In the genomic region with DNA sequence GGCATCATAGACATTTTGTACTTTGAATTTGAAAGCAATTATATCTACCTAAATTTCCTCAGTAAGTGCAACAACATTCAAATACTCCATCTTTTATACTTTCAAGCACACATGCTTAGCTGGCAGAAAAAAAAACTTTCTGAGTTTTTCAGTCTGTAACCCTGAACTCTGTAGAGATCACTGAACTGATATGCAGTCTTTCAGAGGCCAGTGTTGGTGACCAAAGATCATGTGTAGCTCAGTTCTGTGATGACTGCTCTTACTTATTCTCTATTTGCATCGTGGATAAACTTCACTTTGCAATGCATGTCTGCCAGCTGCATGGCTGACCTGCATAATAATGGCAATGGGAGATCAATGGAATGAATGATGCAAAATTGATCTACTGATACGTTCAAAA, we compare ENCODE assay signal across 27 cellular contexts.
"Had no signal": no experiment of that assay in that cellular context is flagged by ENCODE, and none has a peak within 500 bp of the region (broad histone marks: within the 10 kb centered on the region; RNA-seq: fewer than 3 reads in every experiment).

No MANE protein-coding gene starts in this region.

- FAIRE-seq: urothelium cell line had no signal

- H3K4me3 ChIP-seq: stomach, suprapubic skin, testis, thoracic aorta, thyroid gland, tibial artery, tibial nerve, transverse colon, upper lobe of left lung, upper lobe of right lung, uterus, vagina had no signal

- H3K27ac ChIP-seq: stomach, suprapubic skin, testis, thoracic aorta, thyroid gland, tibial artery, tibial nerve, transverse colon, upper lobe of left lung, upper lobe of right lung, uterus, vagina had no signal

- H3K9me3 ChIP-seq: stomach, suprapubic skin, testis, thoracic aorta, thyroid gland, tibial artery, tibial nerve, transverse colon, upper lobe of left lung, upper lobe of right lung, uterus, vagina had no signal

- H3K4me1 ChIP-seq: stomach, suprapubic skin, testis, thyroid gland, tibial artery, tibial nerve, transverse colon, upper lobe of left lung, upper lobe of right lung, uterus, vagina had no signal

- ATAC-seq: stimulated activated effector memory CD8-positive, alpha-beta T cell treated with anti-CD3 and anti-CD28 coated beads, Interleukin-12 subunit alpha, Interleukin-12 subunit beta, amount 100 ng/mL, for 72 hours; stimulated activated memory B cell treated with anti-CD40 and anti-IgM and Interleukin-4, amounts not matched to agents 10 μg/mL and 1 μg/mL and 100 μg/mL, for 72 hours; stimulated activated naive B cell treated with anti-CD40 and anti-IgM and Interleukin-4, amounts not matched to agents 10 μg/mL and 1 μg/mL and 100 μg/mL, for 72 hours; stimulated activated naive CD8-positive, alpha-beta T cell treated with anti-CD3 and anti-CD28 coated beads, Interleukin-15, amount 100 ng/mL, for 72 hours; stimulated activated naive CD8-positive, alpha-beta T cell treated with anti-CD3 and anti-CD28 coated beads, Interleukin-15, Interleukin-2, amounts not matched to agents 100 U/mL and 50 U/mL, for 24 hours; upper lobe of right lung had no signal

- DNase-seq: stimulated activated CD4-positive, alpha-beta T cell treated with anti-CD3 and anti-CD28 coated beads, Interleukin-2, amount 100 ng/mL, for 48 hours; stimulated activated CD4-positive, alpha-beta T cell treated with anti-CD3 and anti-CD28 coated beads, Interleukin-4, amount 100 ng/mL, for 1 hour; stimulated activated CD4-positive, alpha-beta T cell treated with anti-CD3 and anti-CD28 coated beads, Interleukin-4, amount 100 ng/mL, for 24 hours; stimulated activated CD4-positive, alpha-beta T cell treated with anti-CD3 and anti-CD28 coated beads, Interleukin-4, amount 100 ng/mL, for 4 hours; stimulated activated CD8-positive, alpha-beta memory T cell treated with anti-CD3 and anti-CD28 coated beads, Interleukin-4, amount 100 ng/mL, for 48 hours; stimulated activated naive B cell treated with anti-CD40 and anti-IgM and Interleukin-4, amounts not matched to agents 10 μg/mL and 1 μg/mL and 100 μg/mL, for 72 hours; stimulated activated naive CD4-positive, alpha-beta T cell; stimulated activated naive CD4-positive, alpha-beta T cell treated with Interleukin-2 at 50 U/mL for 16 hours; stimulated activated naive CD8-positive, alpha-beta T cell treated with anti-CD3 and anti-CD28 coated beads, Interleukin-15, amount 100 ng/mL, for 72 hours; stimulated activated naive CD8-positive, alpha-beta T cell treated with anti-CD3 and anti-CD28 coated beads, Interleukin-15, Interleukin-2, amounts not matched to agents 100 U/mL and 50 U/mL, for 24 hours; stomach; substantia nigra; testis; thyroid gland; tibial artery; transverse colon; trophoblast cell; upper lobe of left lung; upper lobe of right lung; uterus had no signal

- H3K27me3 ChIP-seq: stomach, suprapubic skin, testis, thyroid gland, tibial artery, tibial nerve, transverse colon, upper lobe of left lung, upper lobe of right lung, uterus, vagina had no signal

- H3K36me3 ChIP-seq: stomach, suprapubic skin, thoracic aorta, thyroid gland, tibial artery, tibial nerve, transverse colon, upper lobe of left lung, upper lobe of right lung, uterus, vagina had no signal
